In the genomic region with DNA sequence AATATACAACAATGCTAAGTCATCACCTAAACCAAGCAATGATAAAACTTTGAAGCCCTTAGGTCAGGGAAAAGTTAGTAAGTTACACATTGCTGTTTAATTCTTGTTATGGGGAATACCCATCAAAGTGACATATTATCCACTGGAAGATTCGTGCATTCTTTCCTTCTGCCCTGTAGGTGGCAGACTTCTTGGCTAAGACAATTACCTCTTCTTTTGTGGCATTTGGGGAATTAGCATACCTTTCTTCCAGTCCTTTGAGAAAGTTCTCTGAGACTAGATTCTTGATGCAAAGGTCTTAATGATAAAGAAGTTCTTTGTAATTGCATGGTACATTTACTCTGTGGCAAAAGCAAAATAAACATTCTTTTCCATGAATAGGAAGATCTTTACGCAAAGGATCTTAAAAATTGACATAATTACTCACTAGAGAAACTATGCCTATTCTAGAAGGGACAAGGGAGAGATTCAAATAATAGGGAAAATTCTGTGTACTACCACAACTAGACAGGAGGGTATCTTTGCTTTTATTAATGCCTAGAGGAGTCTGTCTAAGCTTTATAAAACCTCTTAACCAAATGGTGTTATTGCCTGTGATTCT, we compare ENCODE assay signal across 9 cellular contexts.
DNase-seq lines count a peak whose midpoint lies in the region; ATAC-seq and TF ChIP-seq lines count a peak whose summit lies in the region.
"Had no signal": no experiment of that assay in that cellular context is flagged by ENCODE, and none has a peak within 500 bp of the region (broad histone marks: within the 10 kb centered on the region; RNA-seq: fewer than 3 reads in every experiment).

No MANE protein-coding gene starts in this region.

- in situ Hi-C loops in ACHN (cut with HindIII; ENCODE audit: low pct_ligation_motif_present, low pct_unique_long_range_greater_than_20kb, low sequenced_read_pairs): no loop called here

- H3K27ac Mint-ChIP-seq in mesothelial cell of epicardium: no peak overlapping the region
- H3K27ac Mint-ChIP-seq in immature natural killer cell: no peak overlapping the region
- H3K27ac Mint-ChIP-seq: activated naive CD8-positive, alpha-beta T cell had no signal

- H3K4me3 Mint-ChIP-seq in mesothelial cell of epicardium: no peak overlapping the region
- H3K4me3 Mint-ChIP-seq in immature natural killer cell: no peak overlapping the region
- H3K4me3 Mint-ChIP-seq: activated naive CD8-positive, alpha-beta T cell had no signal

- H3K4me1 Mint-ChIP-seq in mesothelial cell of epicardium (no peaks in the 10 kb centered on the region), immature natural killer cell (no peaks in the 10 kb centered on the region)

- no peaks in the 10 kb centered on the region for H3K27me3 ChIP-seq in WERI-Rb-1 (ENCODE audit: insufficient read depth, low read depth, severe bottlenecking)

- H3K4me3 ChIP-seq in WERI-Rb-1 (ENCODE audit: low read depth, low read length): no peak overlapping the region

- H3K9me3 Mint-ChIP-seq in mesothelial cell of epicardium (no peaks in the 10 kb centered on the region), immature natural killer cell (peaks cover 0 to 5% (median 0%) of the 10 kb centered on the region in 6 donors)

- H3K36me3 Mint-ChIP-seq in mesothelial cell of epicardium (no peaks in the 10 kb centered on the region), immature natural killer cell (no peaks in the 10 kb centered on the region)
- H3K36me3 Mint-ChIP-seq: activated naive CD8-positive, alpha-beta T cell had no signal

- DNase-seq in ACHN: peak; percentile 41
- no peak for DNase-seq in WERI-Rb-1
- DNase-seq in mesothelial cell of epicardium (ENCODE audit: low spot score in 2 of 2, unreplicated experiment in 2 of 2): no peak
- no peak for DNase-seq in AG20443 (ENCODE audit: low spot score)
- DNase-seq in NCI-H774 (lab: John Stamatoyannopoulos, UW): no peak
- no peak for DNase-seq in immature natural killer cell

- peak; percentile 65 for ATAC-seq in GM18873 (IDR thresholded peaks at IDR 0.05; ENCODE audit: low FRiP score, unreplicated experiment)
- peak; percentile 80 for ATAC-seq in HG03159 (IDR thresholded peaks at IDR 0.05; ENCODE audit: unreplicated experiment)

- no peaks in the 10 kb centered on the region for H3K36me3 ChIP-seq in WERI-Rb-1

- TF ChIP-seq CTCF in WERI-Rb-1 (IDR thresholded peaks at IDR 0.05; ENCODE audit: low read depth, low read length) (peak; percentile 52), mesothelial cell of epicardium (IDR thresholded peaks at IDR 0.05; ENCODE audit: unreplicated experiment) (peak; percentile 36)

- H3K27me3 Mint-ChIP-seq in mesothelial cell of epicardium (ENCODE audit: low read depth) (peaks cover 30% of the 10 kb centered on the region), immature natural killer cell (ENCODE audit: low read depth in 3 of 3) (no peaks in the 10 kb centered on the region)

- no peaks in the 10 kb centered on the region for H3K9me3 ChIP-seq in WERI-Rb-1 (ENCODE audit: severe bottlenecking)

- H3K27ac ChIP-seq in WERI-Rb-1: no peak overlapping the region
